In the genomic region with DNA sequence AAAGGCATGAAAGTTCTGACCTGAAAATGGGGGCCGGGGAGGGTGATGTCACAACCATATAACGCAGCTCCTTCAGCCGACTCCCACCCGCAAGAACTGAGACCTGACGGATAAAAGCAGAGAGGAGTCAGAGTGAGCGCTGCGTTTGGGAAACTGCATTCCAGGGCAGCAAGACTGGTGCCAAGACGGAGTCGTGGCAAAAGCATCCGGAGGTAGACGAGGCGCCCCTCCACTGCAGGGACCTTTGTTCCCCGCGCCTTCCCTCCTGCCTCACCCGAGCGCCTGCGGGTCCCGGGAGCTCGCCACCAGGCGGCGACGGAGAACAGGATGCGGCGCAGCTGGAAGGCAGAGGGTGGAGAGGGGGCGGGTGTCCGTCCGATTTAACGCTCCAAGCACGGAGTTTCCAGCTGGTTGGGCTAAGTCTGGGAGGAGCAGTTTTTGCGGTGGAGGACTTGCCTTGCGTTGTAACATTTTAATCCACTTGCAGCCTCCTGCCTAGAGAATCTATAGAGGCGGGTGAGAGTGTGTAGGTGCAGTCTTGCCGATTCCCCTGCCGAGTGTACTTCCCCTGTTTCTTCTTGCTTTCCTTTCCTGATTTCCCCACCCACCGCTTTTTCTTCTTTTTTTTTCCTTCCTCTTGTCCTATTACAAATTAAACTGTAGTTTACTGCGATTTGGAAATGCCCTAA, we compare ENCODE assay signal across 8 cellular contexts. TPM values are rescaled to one million over a fixed set of nuclear protein-coding genes. Genes with fewer than 3 reads are reported as not detected.
DNase-seq lines count a peak whose midpoint lies in the region; ATAC-seq and TF ChIP-seq lines count a peak whose summit lies in the region.

No MANE protein-coding gene starts in this region.

- ATAC-seq in GM19023 (IDR thresholded peaks at IDR 0.05; ENCODE audit: unreplicated experiment) (peak; percentile 53), HG03159 (IDR thresholded peaks at IDR 0.05; ENCODE audit: unreplicated experiment) (peak; percentile 51)

- H3K9me3 ChIP-seq in NT2/D1 (ENCODE audit: insufficient read depth, low read length) (no peaks in the 10 kb centered on the region), esophagus (ENCODE audit: control insufficient read depth in 2 of 2, insufficient read depth in 1 of 2, low read depth in 1 of 2, low read length in 1 of 2) (no peaks in the 10 kb centered on the region), mucosa of stomach (ENCODE audit: control insufficient read depth, low read length) (no peaks in the 10 kb centered on the region)

- H3K36me3 ChIP-seq in BJ (ENCODE audit: control insufficient read depth, insufficient read depth, low read length): no peaks in the 10 kb centered on the region
- no peaks in the 10 kb centered on the region for H3K36me3 ChIP-seq in NT2/D1 (ENCODE audit: insufficient read depth, insufficient read length, low read length)
- no peaks in the 10 kb centered on the region for H3K36me3 ChIP-seq in esophagus (ENCODE audit: control insufficient read depth in 2 of 2, insufficient read depth in 2 of 2, low read length in 1 of 2)
- no peaks in the 10 kb centered on the region for H3K36me3 ChIP-seq in mucosa of stomach (ENCODE audit: control insufficient read depth, insufficient read depth, low read length)

- WGBS in esophagus, 2 donors: 0 to 1% methylated on average over 36 of the region's 36 CpGs

- H3K4me1 ChIP-seq in NT2/D1 (ENCODE audit: insufficient read depth, insufficient read length): no peaks in the 10 kb centered on the region
- H3K4me1 ChIP-seq in esophagus (ENCODE audit: control insufficient read depth in 2 of 2, insufficient read depth in 2 of 2, low read length in 1 of 2): peaks cover 0 to 4% of the 10 kb centered on the region in 2 donors
- no peaks in the 10 kb centered on the region for H3K4me1 ChIP-seq in mucosa of stomach (ENCODE audit: control insufficient read depth, insufficient read depth, low read length)

- peak overlapping the region; percentile 90 to 91 for H3K27ac ChIP-seq in esophagus (ENCODE audit: low read depth in 2 of 2, low read length in 1 of 2)

- CTCF ChIA-PET in BJ (lab: Yijun Ruan, JAX): interaction anchor here (0.8 to 1.5 kb wide), 6 partner anchors 14 to 202 kb away, joined by 3 to 4 read pairs (median 3); no protein-coding TSS in a partner anchor

- TF ChIP-seq CTCF in BJ (IDR thresholded peaks at IDR 0.05; ENCODE audit: insufficient read depth, low read depth, low read length): peak; percentile 76

- H3K27me3 ChIP-seq in BJ (ENCODE audit: control insufficient read depth, insufficient read depth, low read length) (no peaks in the 10 kb centered on the region), NT2/D1 (ENCODE audit: insufficient read depth, insufficient read length) (no peaks in the 10 kb centered on the region), esophagus (ENCODE audit: control insufficient read depth in 1 of 2, insufficient read depth in 2 of 2, low read length in 2 of 2) (no peaks in the 10 kb centered on the region), mucosa of stomach (ENCODE audit: control insufficient read depth, insufficient read depth, low read length) (no peaks in the 10 kb centered on the region)

- peak overlapping the region; percentile 48 for H3K4me3 ChIP-seq in BJ (ENCODE audit: low read depth, low read length)
- H3K4me3 ChIP-seq in NT2/D1 (ENCODE audit: insufficient read length, low read depth): peak overlapping the region; percentile 97
- H3K4me3 ChIP-seq in esophagus (ENCODE audit: low read depth in 1 of 2, low read length in 2 of 2): peak overlapping the region; percentile 69 to 80
- peak overlapping the region; percentile 70 for H3K4me3 ChIP-seq in mucosa of stomach (ENCODE audit: low read length)

- peak overlapping the region; percentile 95 for H3K9ac ChIP-seq in NT2/D1 (ENCODE audit: insufficient read length, low read depth)
- H3K9ac ChIP-seq in mucosa of stomach (ENCODE audit: low read length): peak overlapping the region; percentile 74

- POLR2A ChIA-PET in BJ (lab: Charles Lee): no interaction called here

- DNase-seq in BJ (ENCODE audit: low read depth): peak; percentile 39
- DNase-seq in NT2/D1 (ENCODE audit: low read depth, low spot score): peak; percentile 88
- peak; percentile 47 for DNase-seq in activated T-cell treated with anti-CD3 and anti-CD28 coated beads for 4 hours
- DNase-seq in stimulated activated CD8-positive, alpha-beta memory T cell treated with anti-CD3 and anti-CD28 coated beads, Interleukin-7, amount 100 ng/mL, for 24 hours (ENCODE audit: low read depth): peak; percentile 30

RNA-seq across cellular contexts. Expression of a gene that starts 1.2 kb away (rescaled TPM):
- polyA plus RNA-seq in BJ (2011; rRNA removed) (0.47 and 0.98 TPM in 2 replicates), esophagus (1 to 10 TPM; 2.5 to 4.5 TPM)
- 0.51 and 1.1 TPM in 2 replicates for polyA minus RNA-seq in BJ (2011; rRNA and poly(A)+ RNA removed)

Comparison
In these comparisons a context has a peak if more than half of its experiments do, and no peak if none do; other contexts are left out.
1. Peak in every context shown above with its lines: DNase-seq, ATAC-seq, H3K4me3 ChIP-seq and H3K27ac ChIP-seq.
2. DNase-seq: peak in every context shown above with its lines; median percentile 88 in NT2/D1; 47 in activated T-cell treated with anti-CD3 and anti-CD28 coated beads for 4 hours; 39 in BJ; 30 in stimulated activated CD8-positive, alpha-beta memory T cell treated with anti-CD3 and anti-CD28 coated beads, Interleukin-7, amount 100 ng/mL, for 24 hours.